Comparison of ENCODE assay signal across 9 cellular contexts in the genomic region with DNA sequence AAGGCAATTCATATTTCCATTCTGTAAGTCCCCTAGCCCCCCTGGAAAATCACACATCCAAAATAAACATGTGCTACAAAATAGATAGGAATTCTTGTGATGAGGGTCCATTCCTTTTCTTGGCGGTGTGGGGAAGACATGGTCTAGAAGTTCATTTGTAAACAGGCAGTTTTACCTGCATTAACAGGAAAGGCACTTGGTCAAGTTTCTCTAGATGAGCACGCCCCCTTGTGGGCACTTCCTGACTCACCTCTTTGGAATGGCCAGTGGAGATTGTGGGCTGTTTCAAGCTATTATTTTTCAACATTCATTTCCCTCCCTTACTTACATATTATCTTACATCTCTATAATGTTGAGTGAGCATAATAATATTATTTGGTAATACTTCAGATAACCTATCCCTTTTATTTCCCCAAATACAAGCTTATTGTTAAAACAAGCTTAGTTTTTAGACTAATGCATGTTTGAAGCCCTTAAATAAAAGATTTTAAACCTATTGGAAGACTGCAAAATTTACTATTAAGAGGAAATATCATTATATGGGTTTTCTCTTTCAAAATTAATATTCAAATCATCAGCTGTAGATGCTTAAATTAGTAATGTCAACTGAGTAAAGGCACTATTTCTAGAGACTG.
A peak's percentile ranks its signal among the peaks of the same experiment; 100 is the strongest.
DNase-seq lines count a peak whose midpoint lies in the region; ATAC-seq and TF ChIP-seq lines count a peak whose summit lies in the region.
"Had no signal": no experiment of that assay in that cellular context is flagged by ENCODE, and none has a peak within 500 bp of the region (broad histone marks: within the 10 kb centered on the region; RNA-seq: fewer than 3 reads in every experiment).

No MANE protein-coding gene starts in this region.

- H3K36me3 ChIP-seq in gastroesophageal sphincter (no peaks in the 10 kb centered on the region), parathyroid adenoma (ENCODE audit: control insufficient read depth, insufficient read depth, low read length) (no peaks in the 10 kb centered on the region)

- ATAC-seq in GM19395 (IDR thresholded peaks at IDR 0.05; ENCODE audit: unreplicated experiment) (peak; percentile 90), gastroesophageal sphincter (no peak)
- peak; percentile 35 for ATAC-seq in activated T-helper 17 cell treated with anti-CD3 and anti-CD28 coated beads, Interleukin-2, amount 50 U/mL, for 72 hours (replicated peaks)

- no peak overlapping the region for H3K9ac ChIP-seq in parathyroid adenoma

- H3K9me3 Mint-ChIP-seq in activated T-helper 17 cell treated with anti-CD3 and anti-CD28 coated beads, Interleukin-2, amount 50 U/mL, for 72 hours = no peaks in the 10 kb centered on the region
- H3K9me3 Mint-ChIP-seq: dendritic cell treated with granulocyte-macrophage colony-stimulating factor and Interleukin-4, amounts not matched to agents 40 ng/mL and 50 ng/mL, for 4 days had no signal

- WGBS in gastroesophageal sphincter (ENCODE audit: low coverage in 1 of 2), 2 donors = 3 to 17% methylated on average over 2 of the region's 2 CpGs

- H3K4me3 Mint-ChIP-seq in activated T-helper 17 cell treated with anti-CD3 and anti-CD28 coated beads, Interleukin-2, amount 50 U/mL, for 72 hours = no peak overlapping the region
- H3K4me3 Mint-ChIP-seq: dendritic cell treated with granulocyte-macrophage colony-stimulating factor and Interleukin-4, amounts not matched to agents 40 ng/mL and 50 ng/mL, for 4 days had no signal

- no peak overlapping the region for H3K4me2 ChIP-seq in parathyroid adenoma (ENCODE audit: low read length)

- H3K9me3 ChIP-seq in gastroesophageal sphincter (no peaks in the 10 kb centered on the region), parathyroid adenoma (ENCODE audit: control insufficient read depth, low read length) (no peaks in the 10 kb centered on the region)

- H3K4me1 ChIP-seq in gastroesophageal sphincter = peaks cover 0 to 10% (median 4%) of the 10 kb centered on the region in 3 donors
- H3K4me1 ChIP-seq in parathyroid adenoma = no peaks in the 10 kb centered on the region

- H3K27ac ChIP-seq in gastroesophageal sphincter (no peak overlapping the region), parathyroid adenoma (no peak overlapping the region)

- no peak for TF ChIP-seq POLR2A in gastroesophageal sphincter (IDR thresholded peaks at IDR 0.05)

- no peak overlapping the region for H3K4me3 ChIP-seq in gastroesophageal sphincter
- H3K4me3 ChIP-seq in parathyroid adenoma (ENCODE audit: low read depth, low read length) = no peak overlapping the region

- DNase-seq in COLO829 (ENCODE audit: low spot score) = peak; percentile 62
- peak; percentile 32 for DNase-seq in HuH-7.5 (ENCODE audit: low spot score)
- peak; percentile 74 for DNase-seq in RKO (ENCODE audit: low spot score)
- peak; percentile 84 for DNase-seq in ureter (ENCODE audit: low spot score)

- H3K79me2 ChIP-seq in parathyroid adenoma = no peaks in the 10 kb centered on the region

- no peak overlapping the region for H3K27ac Mint-ChIP-seq in activated T-helper 17 cell treated with anti-CD3 and anti-CD28 coated beads, Interleukin-2, amount 50 U/mL, for 72 hours
- H3K27ac Mint-ChIP-seq: dendritic cell treated with granulocyte-macrophage colony-stimulating factor and Interleukin-4, amounts not matched to agents 40 ng/mL and 50 ng/mL, for 4 days had no signal

- H3K4me1 Mint-ChIP-seq in activated T-helper 17 cell treated with anti-CD3 and anti-CD28 coated beads, Interleukin-2, amount 50 U/mL, for 72 hours = no peaks in the 10 kb centered on the region

- H3K36me3 Mint-ChIP-seq in activated T-helper 17 cell treated with anti-CD3 and anti-CD28 coated beads, Interleukin-2, amount 50 U/mL, for 72 hours (ENCODE audit: low read depth) = peaks cover 8% of the 10 kb centered on the region

- TF ChIP-seq CTCF in gastroesophageal sphincter (IDR thresholded peaks at IDR 0.05) (peak; percentile 69 to 77 (median 72)), parathyroid adenoma (IDR thresholded peaks at IDR 0.05) (peak; percentile 82)

- TF ChIP-seq EP300 in gastroesophageal sphincter (IDR thresholded peaks at IDR 0.05) = no peak

- no peak overlapping the region for H2AFZ ChIP-seq in parathyroid adenoma

- H3K27me3 ChIP-seq in gastroesophageal sphincter (no peaks in the 10 kb centered on the region), parathyroid adenoma (ENCODE audit: control insufficient read depth, insufficient read depth, low read length) (no peaks in the 10 kb centered on the region)

- no peaks in the 10 kb centered on the region for H3K27me3 Mint-ChIP-seq in activated T-helper 17 cell treated with anti-CD3 and anti-CD28 coated beads, Interleukin-2, amount 50 U/mL, for 72 hours
- H3K27me3 Mint-ChIP-seq: dendritic cell treated with granulocyte-macrophage colony-stimulating factor and Interleukin-4, amounts not matched to agents 40 ng/mL and 50 ng/mL, for 4 days had no signal

Comparison
In these comparisons a context has a peak if more than half of its experiments do, and no peak if none do; other contexts are left out.
1. DNase-seq: peak in every context shown above with its lines; median percentile 84 in ureter; 74 in RKO; 62 in COLO829; 32 in HuH-7.5.